In genomic region chr7:1824151-1824961, GRCh38 we compare ENCODE assay signal across 8 cellular contexts.
DNase-seq lines count a peak whose midpoint lies in the region; ATAC-seq, FAIRE-seq and TF ChIP-seq lines count a peak whose summit lies in the region.
"Not testable (repeated sequence)": the region's sequence is repeated elsewhere in the genome, so short reads cannot be mapped to it uniquely, and the experiment has no call there.

No MANE protein-coding gene starts in this region.

- H2AFZ ChIP-seq in DND-41 (ENCODE audit: low read depth, low read length), result not testable (repeated sequence)

- intact Hi-C loops in kidney (cut with DNase I); spleen (cut with DNase I; ENCODE audit: low total_unique reads): not testable (repeated sequence)

- H3K36me3 ChIP-seq in DND-41 (ENCODE audit: insufficient read depth, low read length); kidney (ENCODE audit: control insufficient read depth in 1 of 2, insufficient read depth in 2 of 2, low read length in 2 of 2): not testable (repeated sequence)
- peaks cover 0 to 19% (median 0%) of the 10 kb centered on the region in 6 donors for H3K36me3 ChIP-seq in spleen

- peaks cover 29% of the 10 kb centered on the region for H3K4me1 Mint-ChIP-seq in activated T-cell treated with anti-CD3 and anti-CD28 coated beads, Interleukin-2, amount 50 U/mL, for 4 hours (ENCODE audit: low read depth)
- peaks cover 26% of the 10 kb centered on the region for H3K4me1 Mint-ChIP-seq in activated naive CD8-positive, alpha-beta T cell treated with anti-CD3 and anti-CD28 coated beads for 36 hours

- H3K27me3 ChIP-seq in DND-41 (ENCODE audit: insufficient read depth, low read length, poor library complexity); spleen (replicated peaks in 1 of 7): not testable (repeated sequence)

- peak overlapping the region; percentile 40 for H3K4me3 Mint-ChIP-seq in activated T-cell treated with anti-CD3 and anti-CD28 coated beads, Interleukin-2, amount 50 U/mL, for 4 hours
- H3K4me3 Mint-ChIP-seq in activated naive CD8-positive, alpha-beta T cell treated with anti-CD3 and anti-CD28 coated beads for 36 hours, result not testable (repeated sequence)

- peaks cover 25% of the 10 kb centered on the region for H4K20me1 ChIP-seq in DND-41 (ENCODE audit: insufficient read depth, low read length)

- TF ChIP-seq POLR2A in spleen (IDR thresholded peaks at IDR 0.05), result not testable (repeated sequence)

- not testable (repeated sequence) for H3K27me3 Mint-ChIP-seq in activated T-cell treated with anti-CD3 and anti-CD28 coated beads, Interleukin-2, amount 50 U/mL, for 4 hours (ENCODE audit: low read depth); activated naive CD8-positive, alpha-beta T cell treated with anti-CD3 and anti-CD28 coated beads for 36 hours

- H3K27ac Mint-ChIP-seq in activated naive CD8-positive, alpha-beta T cell treated with anti-CD3 and anti-CD28 coated beads for 36 hours, result peak overlapping the region; percentile 67

- peaks cover 15% of the 10 kb centered on the region for H3K79me2 ChIP-seq in DND-41 (ENCODE audit: insufficient read depth, low read length)

- peak overlapping the region; percentile 39 for H3K4me2 ChIP-seq in DND-41 (ENCODE audit: insufficient read depth, low read length)

- ATAC-seq in DND-41 (ENCODE audit: insufficient read depth, low read depth), result peak; percentile 88
- peak; percentile 93 to 95 for ATAC-seq in activated T-cell treated with anti-CD3 and anti-CD28 coated beads, Interleukin-2, amount 50 U/mL, for 4 hours

- H3K4me1 ChIP-seq in DND-41 (ENCODE audit: insufficient read depth, low read length), result peaks cover 44% of the 10 kb centered on the region
- H3K4me1 ChIP-seq in kidney (ENCODE audit: control insufficient read depth in 1 of 2, insufficient read depth in 1 of 2, low read depth in 1 of 2, low read length in 2 of 2), result not testable (repeated sequence)
- H3K4me1 ChIP-seq in spleen, result peaks cover 0 to 11% (median 4%) of the 10 kb centered on the region in 6 donors

- not testable (repeated sequence) for H3K9me3 ChIP-seq in DND-41 (ENCODE audit: insufficient read depth, low read length, severe bottlenecking); kidney (ENCODE audit: control insufficient read depth in 1 of 2, low read length in 2 of 2); spleen

- WGBS in spleen, 5 donors, result 82 to 93% (median 87%) methylated on average over 20 to 39 of the region's 39 CpGs

- not testable (repeated sequence) for TF ChIP-seq CTCF in DND-41 (IDR thresholded peaks at IDR 0.05; ENCODE audit: borderline replicate concordance, extremely low read depth, low read length, poor library complexity, severe bottlenecking); kidney (IDR thresholded peaks at IDR 0.05; ENCODE audit: borderline replicate concordance, extremely low read depth, insufficient read depth); spleen (IDR thresholded peaks at IDR 0.05 in 8 of 11, conservative IDR thresholded peaks at IDR 0.05 in 3 of 11)

- FAIRE-seq in kidney (lab: Jason Lieb, UNC), result not testable (repeated sequence)
- peak; percentile 98 for FAIRE-seq in urothelium cell line (lab: Jason Lieb, UNC)

- DNase-seq in DND-41, result peak; percentile 80
- peak; percentile 51 for DNase-seq in activated CD4-positive, alpha-beta T cell treated with anti-CD3 and anti-CD28 coated beads, Interleukin-2, amount 50 U/mL, for 1 hour
- DNase-seq in activated T-cell treated with anti-CD3 and anti-CD28 coated beads, Interleukin-2, amount 50 U/mL, for 4 hours, result peak; percentile 50
- peak; percentile 66 for DNase-seq in activated naive CD8-positive, alpha-beta T cell treated with anti-CD3 and anti-CD28 coated beads for 36 hours
- DNase-seq in kidney, result peak; percentile 64
- peak; percentile 57 for DNase-seq in spleen
- peak; percentile 29 to 30 for DNase-seq in stimulated activated CD4-positive, alpha-beta T cell treated with anti-CD3 and anti-CD28 coated beads, Interleukin-4, amount 100 ng/mL, for 48 hours (ENCODE audit: low read depth in 2 of 2)
- DNase-seq in urothelium cell line (ENCODE audit: low spot score), result not testable (repeated sequence)

- H3K9me3 Mint-ChIP-seq in activated T-cell treated with anti-CD3 and anti-CD28 coated beads, Interleukin-2, amount 50 U/mL, for 4 hours; activated naive CD8-positive, alpha-beta T cell treated with anti-CD3 and anti-CD28 coated beads for 36 hours: not testable (repeated sequence)

- 0 out of 2 replicates have a peak overlapping the region, but pooled peaks have one; percentile 2 for H3K9ac ChIP-seq in DND-41 (ENCODE audit: low read depth, low read length)
- H3K9ac ChIP-seq in kidney (ENCODE audit: low read length in 2 of 2), result not testable (repeated sequence)

- H3K4me3 ChIP-seq in DND-41 (ENCODE audit: low read depth in 1 of 2, low read length in 2 of 2); kidney (ENCODE audit: low read length in 2 of 2); spleen: not testable (repeated sequence)

- H3K36me3 Mint-ChIP-seq in activated T-cell treated with anti-CD3 and anti-CD28 coated beads, Interleukin-2, amount 50 U/mL, for 4 hours (ENCODE audit: insufficient read depth), result not testable (repeated sequence)
- peaks cover 11% of the 10 kb centered on the region for H3K36me3 Mint-ChIP-seq in activated naive CD8-positive, alpha-beta T cell treated with anti-CD3 and anti-CD28 coated beads for 36 hours

- peak overlapping the region; percentile 26; the same call in 1 of the 2 replicates for H3K27ac ChIP-seq in DND-41 (ENCODE audit: low read length)
- H3K27ac ChIP-seq in kidney (ENCODE audit: low read depth in 2 of 2, low read length in 2 of 2); spleen: not testable (repeated sequence)
